Comparison of ENCODE assay signal across 32 cellular contexts in the genomic region with DNA sequence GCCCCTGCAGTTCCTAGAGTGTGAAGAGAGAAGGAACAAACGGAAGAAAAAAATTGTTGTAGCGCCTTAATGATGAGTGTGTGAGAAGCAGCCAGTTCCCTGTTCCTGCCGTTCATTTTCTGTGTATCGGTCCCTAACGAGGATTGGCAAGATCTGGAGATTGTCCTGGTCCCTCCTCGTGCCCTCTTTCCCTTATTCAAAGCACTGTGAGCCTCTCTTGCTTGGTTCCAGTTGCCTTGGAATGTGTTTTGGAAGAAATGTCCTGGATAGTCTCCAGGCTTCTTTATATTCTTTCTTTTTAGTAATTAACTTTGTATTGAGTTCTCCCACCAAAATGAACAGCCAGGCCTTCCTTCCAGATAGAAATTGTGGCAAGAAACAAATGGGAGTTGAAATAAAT.
"Had no signal": no experiment of that assay in that cellular context is flagged by ENCODE, and none has a peak within 500 bp of the region (broad histone marks: within the 10 kb centered on the region; RNA-seq: fewer than 3 reads in every experiment).

No MANE protein-coding gene starts in this region.

- ATAC-seq: activated T-cell treated with anti-CD3 and anti-CD28 coated beads, Interleukin-2, amount 50 U/mL, for 72 hours; activated T-helper 17 cell treated with anti-CD3 and anti-CD28 coated beads, Interleukin-2, amount 50 U/mL, for 72 hours; Right ventricle myocardium inferior; SK-N-SH treated with all-trans-retinoic acid at 6 μM for 48 hours had no signal

- DNase-seq: activated B cell treated with CpG ODN at 0.5 μM for 24 hours; activated CD4-positive, alpha-beta memory T cell treated with anti-CD3 and anti-CD28 coated beads for 36 hours; activated CD4-positive, alpha-beta T cell treated with anti-CD3 and anti-CD28 coated beads for 4 hours; activated CD4-positive, alpha-beta T cell treated with anti-CD3 and anti-CD28 coated beads, Interleukin-2, amount 50 U/mL, for 1 hour; activated CD4-positive, CD25-positive, alpha-beta regulatory T cell treated with anti-CD3 and anti-CD28 coated beads, Interleukin-2, amount 50 U/mL, for 72 hours; activated effector memory CD4-positive, alpha-beta T cell treated with anti-CD3 and anti-CD28 coated beads, Interleukin-2, amount 50 U/mL, for 16 hours; activated naive CD4-positive, alpha-beta T cell; activated naive CD4-positive, alpha-beta T cell treated with anti-CD3 and anti-CD28 coated beads, Interleukin-2, amount 50 U/mL, for 16 hours; activated naive CD8-positive, alpha-beta T cell treated with anti-CD3 and anti-CD28 coated beads for 36 hours; activated T-cell treated with anti-CD3 and anti-CD28 coated beads, Interleukin-2, amount 50 U/mL, for 1 hour; activated T-cell treated with anti-CD3 and anti-CD28 coated beads, Interleukin-2, amount 50 U/mL, for 72 hours; amniotic stem cell; aorta; MM.1S; MV-4-11; NCI-H1092; NCI-H1436 treated with DMSO at 0.1 percent for 48 hours; NCI-H187; NCI-H2029 treated with DMSO at 0.1 percent for 48 hours; NCI-H2107; NCI-H2171; NCI-H510A; NCI-H526; NCI-H774; PC-9; SIG-M5; T-helper 1 cell; T-helper 2 cell; T-helper 9 cell had no signal
